1 cellular context compared by ENCODE assay signal in genomic region chr7:49775949-49776443, GRCh38.
A peak's percentile ranks its signal among the peaks of the same experiment; 100 is the strongest.
TF ChIP-seq lines count a peak whose summit lies in the region.

No MANE protein-coding gene starts in this region.

TF ChIP-seq in neural cell, 6 proteins besides CTCF, POLR2A, EP300 and RAD21:
- TF ChIP-seq MXI1 (conservative IDR thresholded peaks at IDR 0.05; ENCODE audit: poor library complexity, severe bottlenecking) (peak; percentile 12), TAF1 (IDR thresholded peaks at IDR 0.05; ENCODE audit: low read depth) (no peak), SMC3 (conservative IDR thresholded peaks at IDR 0.05; ENCODE audit: poor library complexity) (no peak), EZH2 (IDR thresholded peaks at IDR 0.05; ENCODE audit: borderline replicate concordance, insufficient read depth, low read length, poor library complexity, severe bottlenecking) (no peak)
